24 cellular contexts compared by ENCODE assay signal in the genomic region with DNA sequence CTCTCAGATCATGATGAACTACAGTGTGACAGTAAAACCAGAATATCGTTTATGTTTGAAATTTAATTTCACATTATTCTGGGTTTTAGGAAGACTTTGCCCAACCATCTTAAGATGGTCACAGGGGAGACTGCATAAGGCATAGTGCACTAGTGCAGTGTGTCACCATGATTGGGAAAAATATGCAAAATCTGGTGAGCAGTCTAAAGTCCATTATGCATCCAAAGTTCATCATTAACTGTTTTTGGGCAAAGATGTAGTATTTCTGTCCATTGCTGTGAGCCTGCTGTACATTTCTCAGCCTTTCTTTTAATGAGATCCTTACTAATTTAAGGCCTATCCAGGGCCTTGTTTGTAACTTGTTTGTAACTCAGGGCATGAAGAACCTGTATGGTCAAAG. TPM values are rescaled to one million over a fixed set of nuclear protein-coding genes. Genes with fewer than 3 reads are reported as not detected.
"Had no signal": no experiment of that assay in that cellular context is flagged by ENCODE, and none has a peak within 500 bp of the region (broad histone marks: within the 10 kb centered on the region; RNA-seq: fewer than 3 reads in every experiment).

No MANE protein-coding gene starts in this region.

- H3K4me3 ChIP-seq: coronary artery, dorsolateral prefrontal cortex, esophagus squamous epithelium, gastrocnemius medialis, heart right ventricle, left ventricle myocardium inferior, lower lobe of right lung, mucosa of descending colon had no signal

- ATAC-seq: gastrocnemius medialis; heart right ventricle; left cardiac atrium; lower lobe of right lung; mucosa of descending colon; naive thymus-derived CD8-positive, alpha-beta T cell had no signal

- H3K36me3 ChIP-seq: esophagus squamous epithelium, gastrocnemius medialis, heart right ventricle, left ventricle myocardium inferior, lower lobe of right lung had no signal

- H3K9me3 ChIP-seq: esophagus squamous epithelium, gastrocnemius medialis, heart right ventricle, left ventricle myocardium inferior, lower lobe of right lung, mucosa of descending colon had no signal

- DNase-seq: dermis blood vessel endothelial cell; dorsolateral prefrontal cortex; effector CD4-positive, alpha-beta T cell; effector memory CD4-positive, alpha-beta T cell; esophagus squamous epithelium; foreskin fibroblast; foreskin melanocyte; gastrocnemius medialis; glutamatergic neuron; head of caudate nucleus; heart right ventricle; hippocampal formation; left cardiac atrium; left ventricle myocardium inferior; lower lobe of right lung; mesenchymal stem cell; mucosa of descending colon; naive B cell; naive thymus-derived CD8-positive, alpha-beta T cell had no signal

- FAIRE-seq: colon, endothelial cell of umbilical vein, islet of Langerhans, keratinocyte had no signal

- H3K4me1 ChIP-seq: esophagus squamous epithelium, gastrocnemius medialis, heart right ventricle, left ventricle myocardium inferior, lower lobe of right lung had no signal

- H3K27ac ChIP-seq: coronary artery, dorsolateral prefrontal cortex, esophagus squamous epithelium, gastrocnemius medialis, heart right ventricle, left ventricle myocardium inferior, lower lobe of right lung had no signal

- H3K27me3 ChIP-seq: dorsolateral prefrontal cortex, gastrocnemius medialis had no signal

RNA-seq across cellular contexts. Expression of a gene that starts 52.3 kb away (rescaled TPM):
- total RNA-seq: naive thymus-derived CD8-positive, alpha-beta T cell had no signal
- polyA plus RNA-seq: naive thymus-derived CD8-positive, alpha-beta T cell had no signal
